Comparison of ENCODE assay signal across 38 cellular contexts in genomic region chr2:72908741-72909140, GRCh38. TPM values are rescaled to one million over a fixed set of nuclear protein-coding genes. Genes with fewer than 3 reads are reported as not detected.
"Had no signal": no experiment of that assay in that cellular context is flagged by ENCODE, and none has a peak within 500 bp of the region (broad histone marks: within the 10 kb centered on the region; RNA-seq: fewer than 3 reads in every experiment).

No MANE protein-coding gene starts in this region.

- H3K4me3 ChIP-seq: adrenal gland, ascending aorta, body of pancreas, breast epithelium, cardiac muscle cell had no signal

- H3K4me1 ChIP-seq: adrenal gland, ascending aorta, body of pancreas, breast epithelium had no signal

- FAIRE-seq: astrocyte, bronchial epithelial cell had no signal

- H3K9me3 ChIP-seq: adrenal gland, ascending aorta, body of pancreas, breast epithelium had no signal

- H3K27ac ChIP-seq: adrenal gland, ascending aorta, body of pancreas, brain microvascular endothelial cell, breast epithelium, cardiac muscle cell had no signal

- ATAC-seq: activated naive CD4-positive, alpha-beta T cell treated with anti-CD3 and anti-CD28 coated beads, Interleukin-2, amount 50 U/mL, for 72 hours; activated naive CD8-positive, alpha-beta T cell treated with anti-CD3 and anti-CD28 coated beads, Interleukin-2, amount 50 U/mL, for 24 hours; activated T-cell treated with anti-CD3 and anti-CD28 coated beads, Interleukin-2, amount 50 U/mL, for 4 hours; activated T-cell treated with anti-CD3 and anti-CD28 coated beads, Interleukin-2, amount 50 U/mL, for 72 hours; activated T-helper 17 cell treated with anti-CD3 and anti-CD28 coated beads, Interleukin-2, amount 50 U/mL, for 72 hours; body of pancreas had no signal

- H3K36me3 ChIP-seq: adrenal gland, ascending aorta, brain microvascular endothelial cell, breast epithelium, cardiac muscle cell had no signal

- DNase-seq: activated effector memory CD4-positive, alpha-beta T cell treated with anti-CD3 and anti-CD28 coated beads, Interleukin-2, amount 50 U/mL, for 16 hours; activated effector memory CD4-positive, alpha-beta T cell treated with Interleukin-2 at 50 U/mL for 16 hours; activated gamma-delta T cell; activated gamma-delta T cell treated with Interleukin-2 at 50 U/mL for 16 hours; activated naive CD4-positive, alpha-beta T cell; activated naive CD4-positive, alpha-beta T cell treated with anti-CD3 and anti-CD28 coated beads for 36 hours; activated naive CD4-positive, alpha-beta T cell treated with anti-CD3 and anti-CD28 coated beads, Interleukin-2, amount 10 ng/mL, durations not matched to agents 7 days and 5 days; activated naive CD4-positive, alpha-beta T cell treated with anti-CD3 and anti-CD28 coated beads, Interleukin-2, amount 50 U/mL, for 16 hours; activated naive CD4-positive, alpha-beta T cell treated with Interleukin-2 at 50 U/mL for 16 hours; activated naive CD8-positive, alpha-beta T cell treated with anti-CD3 and anti-CD28 coated beads for 36 hours; activated naive CD8-positive, alpha-beta T cell treated with anti-CD3 and anti-CD28 coated beads, Interleukin-2, amount 10 ng/mL, durations not matched to agents 7 days and 5 days; activated naive CD8-positive, alpha-beta T cell treated with anti-CD3 and anti-CD28 coated beads, Interleukin-2, amount 50 U/mL, for 24 hours; activated T-cell treated with anti-CD3 and anti-CD28 coated beads, Interleukin-2, amount 50 U/mL, for 24 hours; activated T-cell treated with anti-CD3 and anti-CD28 coated beads, Interleukin-2, amount 50 U/mL, for 4 hours; activated T-cell treated with anti-CD3 and anti-CD28 coated beads, Interleukin-2, amount 50 U/mL, for 48 hours; activated T-cell treated with anti-CD3 and anti-CD28 coated beads, Interleukin-2, amount 50 U/mL, for 72 hours; amniotic stem cell; amygdala; anterior cingulate cortex; aorta; body of pancreas; brain microvascular endothelial cell; caudate nucleus; central memory CD4-positive, alpha-beta T cell; cerebellar nuclear complex had no signal

RNA-seq across cellular contexts. Expression of gene EMX1, which starts 8.6 kb away (rescaled TPM):
- total RNA-seq: activated naive CD4-positive, alpha-beta T cell treated with anti-CD3 and anti-CD28 coated beads for 36 hours; activated naive CD4-positive, alpha-beta T cell treated with anti-CD3 and anti-CD28 coated beads, Interleukin-2, amount 50 U/mL, for 72 hours; activated naive CD8-positive, alpha-beta T cell treated with anti-CD3 and anti-CD28 coated beads for 36 hours; activated naive CD8-positive, alpha-beta T cell treated with anti-CD3 and anti-CD28 coated beads, Interleukin-2, amount 10 ng/mL, durations not matched to agents 7 days and 5 days; activated T-helper 1 cell treated with anti-CD3 and anti-CD28 coated beads, Interleukin-12 subunit alpha, Interleukin-12 subunit beta, Interleukin-2, Interleukin-4 antibody, amounts not matched to agents 30 ng/mL and 10 ng/mL and 1 ng/mL, durations not matched to agents 14 hours and 24 hours and 36 hours; activated T-helper 17 cell treated with anti-CD3 and anti-CD28 coated beads, Interleukin-2, amount 50 U/mL, for 72 hours; activated T-helper 2 cell treated with anti-CD3 and anti-CD28 coated beads, Interferon-gamma antibody, Interleukin-2, Interleukin-4, amounts not matched to agents 10 μg/mL and 5 μg/mL and 100 μg/mL, durations not matched to agents 14 hours and 24 hours and 36 hours; aorta; ascending aorta; cardiac septum; cerebellum; chondrocyte had no signal
- polyA plus RNA-seq: aorta, cardiac muscle cell had no signal
